In genomic region chr7:93374345-93374940, GRCh38 we compare ENCODE assay signal across 8 cellular contexts.
DNase-seq lines count a peak whose midpoint lies in the region; ATAC-seq and TF ChIP-seq lines count a peak whose summit lies in the region.

No MANE protein-coding gene starts in this region.

- in situ Hi-C loops in ACHN (cut with HindIII; ENCODE audit: low pct_ligation_motif_present, low pct_unique_long_range_greater_than_20kb, low sequenced_read_pairs) (no loop called here), GM13976 (cut with MboI; ENCODE audit: low sequenced_read_pairs, unreplicated experiment) (no loop called here)

- no peak overlapping the region for H2BK5ac ChIP-seq in neuronal stem cell (ENCODE audit: low read length)

- no peak overlapping the region for H2BK12ac ChIP-seq in neuronal stem cell (ENCODE audit: low read length)

- H3K4me3 ChIP-seq in choroid plexus epithelial cell (ENCODE audit: low read depth, low read length) (no peak overlapping the region), neuronal stem cell (ENCODE audit: low read length in 2 of 2) (no peak overlapping the region)

- no peak overlapping the region for H3K9ac ChIP-seq in neuronal stem cell (ENCODE audit: low read depth, low read length, poor library complexity)

- H3K79me1 ChIP-seq in neuronal stem cell (ENCODE audit: low read depth, low read length) = no peaks in the 10 kb centered on the region

- H4K8ac ChIP-seq in neuronal stem cell (ENCODE audit: low read depth, low read length) = no peak overlapping the region

- no peak overlapping the region for H2BK120ac ChIP-seq in neuronal stem cell (ENCODE audit: low read depth, low read length)

- no peak overlapping the region for H3K27ac ChIP-seq in neuronal stem cell (replicated peaks; ENCODE audit: low read length)

- no peaks in the 10 kb centered on the region for H3K4me1 ChIP-seq in neuronal stem cell (ENCODE audit: control insufficient read depth in 2 of 2, insufficient read depth in 1 of 2, low read depth in 1 of 2, low read length in 2 of 2)

- H3K9me3 ChIP-seq in neuronal stem cell (replicated peaks in 1 of 2; ENCODE audit: control insufficient read depth in 2 of 2, insufficient read depth in 1 of 2, low read depth in 1 of 2, low read length in 2 of 2) = no peaks in the 10 kb centered on the region

- H3K36me3 ChIP-seq in neuronal stem cell (replicated peaks in 1 of 2; ENCODE audit: control insufficient read depth in 2 of 2, insufficient read depth in 2 of 2, low read length in 2 of 2) = no peaks in the 10 kb centered on the region

- TF ChIP-seq CTCF in GM13976 (IDR thresholded peaks at IDR 0.05; ENCODE audit: borderline replicate concordance, control extremely low read depth, extremely low read depth, insufficient read depth, missing control alignments) (peak; percentile 56), choroid plexus epithelial cell (conservative IDR thresholded peaks at IDR 0.05; ENCODE audit: low read depth, low read length) (peak; percentile 88)

- peaks cover 0 to 4% (median 0%) of the 10 kb centered on the region in 3 experiments for H3K27me3 ChIP-seq in neuronal stem cell (ENCODE audit: control insufficient read depth in 3 of 3, insufficient read depth in 3 of 3, low read depth in 1 of 3, low read length in 3 of 3)

- no peak overlapping the region for H2AK5ac ChIP-seq in neuronal stem cell (ENCODE audit: low read depth, low read length)

- no peak overlapping the region for H4K91ac ChIP-seq in neuronal stem cell (ENCODE audit: low read depth, low read length, poor library complexity)

- no CpG with 5 or more reads among the region's 5 CpGs for WGBS in neuronal stem cell (ENCODE audit: extremely low coverage in 2 of 2, insufficient read length in 2 of 2, insufficient replicate concordance in 1 of 2), 2 donors

- no peak overlapping the region for H2BK15ac ChIP-seq in neuronal stem cell (ENCODE audit: low read length)

- no peak overlapping the region for H3K4me2 ChIP-seq in neuronal stem cell (ENCODE audit: insufficient read depth, low read length, poor library complexity, severe bottlenecking)

- H3K23ac ChIP-seq in neuronal stem cell (ENCODE audit: low read depth, low read length, poor library complexity) = no peak overlapping the region

- no peak overlapping the region for H3K18ac ChIP-seq in neuronal stem cell (ENCODE audit: low read length)

- DNase-seq in ACHN = peak; percentile 68
- peak; percentile 7 for DNase-seq in GM13976 (ENCODE audit: low spot score)
- peak; percentile 47 for DNase-seq in NCI-H2227 treated with DMSO at 0.1 percent for 48 hours (lab: John Stamatoyannopoulos, UW)
- peak; percentile 72 for DNase-seq in choroid plexus epithelial cell (ENCODE audit: low read depth)
- peak; percentile 17 for DNase-seq in neuronal stem cell (ENCODE audit: low spot score)
- DNase-seq in T-helper 9 cell = no peak

- H2AFZ ChIP-seq in neuronal stem cell (ENCODE audit: low read length) = no peak overlapping the region

- ATAC-seq in HG02973 (IDR thresholded peaks at IDR 0.05; ENCODE audit: unreplicated experiment) (peak; percentile 67), HG02840 (IDR thresholded peaks at IDR 0.05; ENCODE audit: low FRiP score, unreplicated experiment) (no peak)

- H3K4ac ChIP-seq in neuronal stem cell (ENCODE audit: low read length) = no peak overlapping the region

- H3K14ac ChIP-seq in neuronal stem cell (ENCODE audit: low read length) = no peak overlapping the region
